ENCODE assay signal across 8 cellular contexts in the genomic region with DNA sequence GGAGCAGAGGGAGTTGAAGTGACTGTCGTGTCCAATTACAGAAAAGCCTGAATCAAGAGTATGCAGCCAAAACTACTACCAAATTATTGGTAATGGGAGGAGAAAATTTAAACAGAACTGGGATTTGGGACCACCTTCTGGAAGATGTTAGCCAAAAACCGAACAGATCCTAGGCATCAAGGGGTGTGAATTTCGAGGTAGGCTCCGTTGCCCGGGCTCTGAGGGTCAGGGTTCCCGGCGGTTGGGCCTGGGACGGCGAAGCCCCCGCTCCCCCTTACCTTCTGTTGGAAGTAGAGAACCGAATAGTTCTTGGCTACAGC. TPM values are rescaled to one million over a fixed set of nuclear protein-coding genes. Genes with fewer than 3 reads are reported as not detected.
DNase-seq lines count a peak whose midpoint lies in the region; ATAC-seq and TF ChIP-seq lines count a peak whose summit lies in the region.

No MANE protein-coding gene starts in this region.

- no peak for TF ChIP-seq RAD21 in HCT116 (IDR thresholded peaks at IDR 0.05; ENCODE audit: low read depth)

- peak overlapping the region; percentile 68 for H3K27ac ChIP-seq in BLaER1
- H3K27ac ChIP-seq in HCT116 (ENCODE audit: low read depth, low read length): peak overlapping the region; percentile 69
- H3K27ac ChIP-seq in ascending aorta: peak overlapping the region; percentile 84 to 92
- peak overlapping the region; percentile 86 for H3K27ac ChIP-seq in lower lobe of right lung
- H3K27ac ChIP-seq in vagina: peak overlapping the region; percentile 93

- peak; percentile 10; the same call in 1 of the 2 replicates for ATAC-seq in HCT116
- ATAC-seq in lower lobe of right lung: peak in 1 of 2 donors; percentile 4

- POLR2A ChIA-PET in HCT116 (lab: Charles Lee): interaction anchor here (1.0 to 2.1 kb wide), 6 partner anchors 8 to 386 kb away, joined by 3 to 15 read pairs (median 4); a partner anchor contains a TSS

- peak overlapping the region; percentile 79 for H3K9ac ChIP-seq in BLaER1
- H3K9ac ChIP-seq in HCT116 (ENCODE audit: low read length): peak overlapping the region; percentile 84

- intact Hi-C loops in HCT116 (cut with micrococcal nuclease) (loop anchor here (2.0 kb wide), 1 partner anchor 33 kb away; no protein-coding TSS in a partner anchor), ascending aorta (cut with DNase I) (loop anchor here (1.0 to 2.0 kb wide), 4 partner anchors 33 to 386 kb away; a partner anchor contains a TSS), lower lobe of right lung (cut with DNase I) (loop anchor here (10.0 kb wide), 2 partner anchors 295 to 355 kb away; a partner anchor contains a TSS), vagina (cut with DNase I) (loop anchor here (5.0 kb wide), 1 partner anchor 292 kb away; a partner anchor contains a TSS)

- BruUV-seq in HCT116 (replicated peaks; lab: Mats Ljungman, UMichigan): TSS peak; percentile 55

- H3K36me3 ChIP-seq in BLaER1: no peaks in the 10 kb centered on the region
- H3K36me3 ChIP-seq in HCT116 (ENCODE audit: control insufficient read depth in 1 of 2, insufficient read depth in 2 of 2, low read length in 2 of 2): no peaks in the 10 kb centered on the region
- H3K36me3 ChIP-seq in ascending aorta: no peaks in the 10 kb centered on the region
- no peaks in the 10 kb centered on the region for H3K36me3 ChIP-seq in lower lobe of right lung
- H3K36me3 ChIP-seq in vagina: no peaks in the 10 kb centered on the region

- CTCF ChIA-PET in HCT116 (lab: Charles Lee): interaction anchor here (0.6 to 2.7 kb wide), 6 partner anchors 32 to 919 kb away, joined by 3 to 14 read pairs (median 4); no protein-coding TSS in a partner anchor

- DNase-seq in HCT116 (ENCODE audit: low read depth, low spot score) (no peak), ascending aorta (ENCODE audit: low spot score in 2 of 2) (no peak), lower lobe of right lung (no peak), vagina (ENCODE audit: extremely low spot score in 2 of 2) (no peak), NCI-H2029 treated with DMSO at 0.1 percent for 48 hours (lab: John Stamatoyannopoulos, UW) (no peak), hypothalamus (lab: John Stamatoyannopoulos, UW) (no peak), cerebellar nuclear complex (lab: John Stamatoyannopoulos, UW) (no peak)

- peaks cover 38% of the 10 kb centered on the region for H3K4me1 ChIP-seq in BLaER1
- H3K4me1 ChIP-seq in HCT116 (ENCODE audit: control insufficient read depth in 1 of 2, insufficient read depth in 2 of 2, low read length in 2 of 2): peaks cover 10 to 24% of the 10 kb centered on the region in 2 experiments; a peak in 3 of 4 replicates
- H3K4me1 ChIP-seq in ascending aorta: peaks cover 0 to 3% of the 10 kb centered on the region in 2 donors
- peaks cover 46% of the 10 kb centered on the region for H3K4me1 ChIP-seq in lower lobe of right lung
- H3K4me1 ChIP-seq in vagina: peaks cover 16% of the 10 kb centered on the region

- H2AFZ ChIP-seq in HCT116 (ENCODE audit: low read depth, low read length, poor library complexity, severe bottlenecking): no peak overlapping the region

- H3K4me2 ChIP-seq in BLaER1 (peak overlapping the region; percentile 94), HCT116 (ENCODE audit: low read length) (peak overlapping the region; percentile 96)

- H3K79me2 ChIP-seq in HCT116 (ENCODE audit: insufficient read depth, low read length): peaks cover 46% of the 10 kb centered on the region

- peak overlapping the region; percentile 80 for H3K4me3 ChIP-seq in BLaER1
- peak overlapping the region; percentile 55 to 96 for H3K4me3 ChIP-seq in HCT116 (replicated peaks in 1 of 2; ENCODE audit: low read depth in 1 of 2, low read length in 2 of 2)
- peak overlapping the region; percentile 70 to 80 for H3K4me3 ChIP-seq in ascending aorta
- peak overlapping the region; percentile 74 for H3K4me3 ChIP-seq in lower lobe of right lung
- H3K4me3 ChIP-seq in vagina: peak overlapping the region; percentile 66 to 68

- H4K20me1 ChIP-seq in BLaER1 (no peaks in the 10 kb centered on the region), HCT116 (ENCODE audit: insufficient read depth) (peaks cover 6% of the 10 kb centered on the region; the same call in 1 of the 2 replicates)

- TF ChIP-seq POLR2A in HCT116 (IDR thresholded peaks at IDR 0.05; ENCODE audit: borderline replicate concordance, extremely low read depth, insufficient read depth, insufficient read length): no peak
- TF ChIP-seq POLR2A in vagina (IDR thresholded peaks at IDR 0.05): no peak

- H3K27me3 ChIP-seq in BLaER1 (no peaks in the 10 kb centered on the region), HCT116 (ENCODE audit: insufficient read depth, low read length) (no peaks in the 10 kb centered on the region), ascending aorta (no peaks in the 10 kb centered on the region), lower lobe of right lung (ENCODE audit: low read depth) (no peaks in the 10 kb centered on the region), vagina (no peaks in the 10 kb centered on the region)

- TF ChIP-seq CTCF in HCT116 (IDR thresholded peaks at IDR 0.05 in 2 of 3, conservative IDR thresholded peaks at IDR 0.05 in 1 of 3; ENCODE audit: borderline replicate concordance in 1 of 3, insufficient read depth in 1 of 3, low read depth in 2 of 3, low read length in 2 of 3) (no peak), ascending aorta (IDR thresholded peaks at IDR 0.05) (no peak), lower lobe of right lung (IDR thresholded peaks at IDR 0.05) (no peak), vagina (IDR thresholded peaks at IDR 0.05) (no peak)

- no peaks in the 10 kb centered on the region for H3K9me2 ChIP-seq in HCT116 (ENCODE audit: insufficient read depth)

- RAD21 ChIA-PET in HCT116 (lab: Charles Lee; ENCODE audit: low non-redundant PET in 1 of 2, low total read pairs in 2 of 2, uncharacterized antibody in 2 of 2, unreplicated experiment in 2 of 2): no interaction called here

- H3K9me3 ChIP-seq in BLaER1 (no peaks in the 10 kb centered on the region), HCT116 (ENCODE audit: control insufficient read depth in 1 of 2, insufficient read depth in 1 of 2, low read depth in 1 of 2, low read length in 2 of 2) (no peaks in the 10 kb centered on the region), ascending aorta (no peaks in the 10 kb centered on the region), lower lobe of right lung (no peaks in the 10 kb centered on the region), vagina (no peaks in the 10 kb centered on the region)

TF ChIP-seq in HCT116, 20 proteins besides CTCF, POLR2A, EP300 and RAD21:
- no peak for TF ChIP-seq ZFX (IDR thresholded peaks at IDR 0.05)
- TF ChIP-seq EGR1 (IDR thresholded peaks at IDR 0.05; ENCODE audit: low read depth): no peak
- no peak for TF ChIP-seq CBX3 (IDR thresholded peaks at IDR 0.05; ENCODE audit: low read depth)
- TF ChIP-seq YY1 (IDR thresholded peaks at IDR 0.05; ENCODE audit: extremely low read depth, insufficient replicate concordance, low read depth, low read length): no peak
- no peak for TF ChIP-seq JUND (IDR thresholded peaks at IDR 0.05)
- no peak for TF ChIP-seq CEBPB (IDR thresholded peaks at IDR 0.05; ENCODE audit: low read depth)
- TF ChIP-seq ELF1 (IDR thresholded peaks at IDR 0.05; ENCODE audit: borderline replicate concordance, low read depth): no peak

RNA-seq across cellular contexts. Expression of a gene that starts 0.3 kb away (rescaled TPM):
- total RNA-seq in HCT116 (2021; ENCODE audit: unreplicated experiment) (50.0 TPM), ascending aorta (151 TPM), lower lobe of right lung (67.9 TPM), vagina (79.3 TPM)
- 33.0 and 34.7 TPM in 2 replicates for polyA plus RNA-seq in HCT116 (2012)

RNA-seq across cellular contexts. Expression of a gene that starts 1.6 kb away (rescaled TPM):
- total RNA-seq in HCT116 (2021; ENCODE audit: unreplicated experiment): 17.1 TPM
- polyA plus RNA-seq in HCT116 (2012): 9.9 TPM in 2 replicates
- 0.11 TPM for total RNA-seq in ascending aorta
- total RNA-seq in lower lobe of right lung: 13.3 TPM
- 1.5 TPM for total RNA-seq in vagina
